ENCODE assay signal across 8 cellular contexts in genomic region chr5:177357459-177358332, GRCh38. TPM values are rescaled to one million over a fixed set of nuclear protein-coding genes. Genes with fewer than 3 reads are reported as not detected.
DNase-seq lines count a peak whose midpoint lies in the region; ATAC-seq lines count a peak whose summit lies in the region.

TSS of gene RGS14 (plus strand) at chr5:177357924. CDS start at chr5:177358025, 101 bp downstream.

- DNase-seq in DMS79 treated with DMSO at 0.1 percent for 48 hours (lab: John Stamatoyannopoulos, UW) (peak; percentile 29), HT1080 (ENCODE audit: low read depth) (peak; percentile 84), SKM-1 treated with dmso at 0.1 percent for 144 hours (lab: John Stamatoyannopoulos, UW; ENCODE audit: unreplicated experiment) (peak; percentile 96), hepatic stellate cell (ENCODE audit: low spot score) (peak; percentile 77), middle frontal gyrus (ENCODE audit: extremely low spot score, low spot score) (no peak)
- peak; percentile 40 to 41 for DNase-seq in stimulated activated CD4-positive, alpha-beta T cell treated with anti-CD3 and anti-CD28 coated beads, Interleukin-2, amount 100 ng/mL, for 48 hours

- peak within 1 kb of the TSS; percentile 92 for H3K27ac Mint-ChIP-seq in activated naive CD4-positive, alpha-beta T cell treated with anti-CD3 and anti-CD28 coated beads, Interleukin-2, amount 50 U/mL, for 24 hours

- H3K27me3 Mint-ChIP-seq in activated naive CD4-positive, alpha-beta T cell treated with anti-CD3 and anti-CD28 coated beads, Interleukin-2, amount 50 U/mL, for 24 hours: no peaks in the 10 kb centered on the region

- no peaks in the 10 kb centered on the region for H3K9me3 Mint-ChIP-seq in activated naive CD4-positive, alpha-beta T cell treated with anti-CD3 and anti-CD28 coated beads, Interleukin-2, amount 50 U/mL, for 24 hours

- H3K36me3 Mint-ChIP-seq in activated naive CD4-positive, alpha-beta T cell treated with anti-CD3 and anti-CD28 coated beads, Interleukin-2, amount 50 U/mL, for 24 hours: no peaks in the 10 kb centered on the region

- H3K4me1 Mint-ChIP-seq in activated naive CD4-positive, alpha-beta T cell treated with anti-CD3 and anti-CD28 coated beads, Interleukin-2, amount 50 U/mL, for 24 hours: peaks cover 79% of the 10 kb centered on the region

- peak; percentile 86 for ATAC-seq in GM21381 (IDR thresholded peaks at IDR 0.05; ENCODE audit: unreplicated experiment)

- peak within 1 kb of the TSS; percentile 80 for H3K4me3 Mint-ChIP-seq in activated naive CD4-positive, alpha-beta T cell treated with anti-CD3 and anti-CD28 coated beads, Interleukin-2, amount 50 U/mL, for 24 hours

RNA-seq across cellular contexts. Expression of gene RGS14, which starts in this region (rescaled TPM):
- 27.7 and 29.8 TPM in 2 replicates for total RNA-seq in HT1080 (2014; rRNA removed; shearing (Covaris generic))
- polyA plus RNA-seq in HT1080 (2015; cell fraction: cytosol; rRNA removed): 15.6 and 23.1 TPM in 2 replicates
- 30.4 and 36.1 TPM in 2 replicates for polyA plus RNA-seq in HT1080 (2015; cell fraction: nucleus; rRNA removed)
